In genomic region chr2:157055660-157056199, GRCh38 we compare ENCODE assay signal across 8 cellular contexts.
DNase-seq lines count a peak whose midpoint lies in the region; ATAC-seq and TF ChIP-seq lines count a peak whose summit lies in the region.

No MANE protein-coding gene starts in this region.

- H3K4me1 Mint-ChIP-seq in Caco-2 (ENCODE audit: low read depth, unreplicated experiment): peaks cover 7% of the 10 kb centered on the region
- H3K4me1 Mint-ChIP-seq in activated T-cell treated with anti-CD3 and anti-CD28 coated beads, Interleukin-2, amount 50 U/mL, for 24 hours (ENCODE audit: low read depth): peaks cover 3% of the 10 kb centered on the region

- H3K9me3 Mint-ChIP-seq in Caco-2 (ENCODE audit: unreplicated experiment): no peaks in the 10 kb centered on the region
- H3K9me3 Mint-ChIP-seq in activated T-cell treated with anti-CD3 and anti-CD28 coated beads, Interleukin-2, amount 50 U/mL, for 24 hours: no peaks in the 10 kb centered on the region

- H3K27me3 Mint-ChIP-seq in Caco-2 (ENCODE audit: insufficient read depth, unreplicated experiment): no peaks in the 10 kb centered on the region
- H3K27me3 Mint-ChIP-seq in activated T-cell treated with anti-CD3 and anti-CD28 coated beads, Interleukin-2, amount 50 U/mL, for 24 hours: peaks cover 2% of the 10 kb centered on the region

- CTCF ChIA-PET in Caco-2 (lab: Charles Lee): no interaction called here

- no peak overlapping the region for H3K4me3 ChIP-seq in Caco-2 (ENCODE audit: low read depth, low read length)
- H3K4me3 ChIP-seq in astrocyte of the spinal cord (ENCODE audit: low read depth, low read length): no peak overlapping the region

- intact Hi-C loops in Caco-2 (cut with micrococcal nuclease; ENCODE audit: unreplicated experiment): loop anchor here (1.0 to 10.0 kb wide), 6 partner anchors 69 to 721 kb away; partner anchors contain the start of gene NR4A2

- DNase-seq in Caco-2: peak in 1 of 2 experiments; percentile 13
- peak; percentile 26 for DNase-seq in LoVo (ENCODE audit: low spot score)
- peak; percentile 71 for DNase-seq in astrocyte of the spinal cord (ENCODE audit: low read depth, low spot score)
- DNase-seq in midbrain (lab: John Stamatoyannopoulos, UW): peak; percentile 57
- DNase-seq in activated T-cell treated with anti-CD3 and anti-CD28 coated beads, Interleukin-2, amount 50 U/mL, for 24 hours: no peak
- no peak for DNase-seq in activated CD8-positive, alpha-beta memory T cell treated with anti-CD3 and anti-CD28 coated beads for 24 hours

- no peaks in the 10 kb centered on the region for H3K27me3 ChIP-seq in Caco-2 (replicated peaks; ENCODE audit: control insufficient read depth, insufficient read depth, low read length)

- no peaks in the 10 kb centered on the region for H3K36me3 Mint-ChIP-seq in Caco-2 (ENCODE audit: insufficient read depth, unreplicated experiment)
- no peaks in the 10 kb centered on the region for H3K36me3 Mint-ChIP-seq in activated T-cell treated with anti-CD3 and anti-CD28 coated beads, Interleukin-2, amount 50 U/mL, for 24 hours (ENCODE audit: low read depth)

- H3K27ac Mint-ChIP-seq in Caco-2 (ENCODE audit: unreplicated experiment): no peak overlapping the region
- H3K27ac Mint-ChIP-seq in activated T-cell treated with anti-CD3 and anti-CD28 coated beads, Interleukin-2, amount 50 U/mL, for 24 hours: no peak overlapping the region

- no peaks in the 10 kb centered on the region for H3K9me3 ChIP-seq in Caco-2

- TF ChIP-seq CTCF in Caco-2 (IDR thresholded peaks at IDR 0.05; ENCODE audit: insufficient read depth in 1 of 2, low read depth in 1 of 2, low read length in 1 of 2, severe bottlenecking in 1 of 2, unreplicated experiment in 1 of 2) (peak; percentile 40 to 47), astrocyte of the spinal cord (IDR thresholded peaks at IDR 0.05; ENCODE audit: low read depth, low read length) (peak; percentile 60)

- no TSS peak for BruUV-seq in Caco-2 (replicated peaks; lab: Mats Ljungman, UMichigan)

- no peak for ATAC-seq in HG02840 (IDR thresholded peaks at IDR 0.05; ENCODE audit: low FRiP score, unreplicated experiment)
- ATAC-seq in HG03196 (IDR thresholded peaks at IDR 0.05; ENCODE audit: unreplicated experiment): no peak

- no peaks in the 10 kb centered on the region for H3K36me3 ChIP-seq in Caco-2 (ENCODE audit: control insufficient read depth, insufficient read depth, low read length)

- POLR2A ChIA-PET in Caco-2 (lab: Charles Lee): no interaction called here

- H3K4me1 ChIP-seq in Caco-2: peaks cover 8% of the 10 kb centered on the region

- in situ Hi-C loops in astrocyte of the spinal cord (cut with HindIII; ENCODE audit: low sequenced_read_pairs): no loop called here

- H3K4me3 Mint-ChIP-seq in Caco-2 (ENCODE audit: unreplicated experiment): no peak overlapping the region
- no peak overlapping the region for H3K4me3 Mint-ChIP-seq in activated T-cell treated with anti-CD3 and anti-CD28 coated beads, Interleukin-2, amount 50 U/mL, for 24 hours

Comparison
In these comparisons a context has a peak if more than half of its experiments do, and no peak if none do; other contexts are left out.
1. DNase-seq: peak in LoVo (single experiment), astrocyte of the spinal cord (single experiment) and midbrain (single experiment); none in activated T-cell treated with anti-CD3 and anti-CD28 coated beads, Interleukin-2, amount 50 U/mL, for 24 hours (single experiment) and activated CD8-positive, alpha-beta memory T cell treated with anti-CD3 and anti-CD28 coated beads for 24 hours (single experiment).